ENCODE assay signal across 16 cellular contexts in the genomic region with DNA sequence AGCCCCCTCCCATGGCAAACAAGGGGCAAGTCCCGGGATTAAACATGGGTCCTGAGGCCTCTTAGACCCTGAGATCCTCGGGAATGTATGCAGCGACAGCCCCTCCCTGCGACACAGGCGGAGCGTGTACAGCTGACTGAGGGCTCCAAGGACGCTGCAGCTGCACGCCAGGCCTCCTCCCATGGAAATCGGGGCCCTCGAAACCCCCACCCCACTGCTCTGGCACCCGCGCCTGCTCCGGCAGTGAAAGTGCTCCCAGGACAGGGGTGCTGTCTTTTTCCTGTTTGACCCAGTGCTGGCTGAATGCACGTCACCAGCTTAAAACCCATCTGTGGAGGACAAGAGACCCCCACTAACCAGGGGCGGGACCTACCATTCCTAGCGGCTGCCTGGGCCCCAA.
A peak's percentile ranks its signal among the peaks of the same experiment; 100 is the strongest.
DNase-seq lines count a peak whose midpoint lies in the region; TF ChIP-seq lines count a peak whose summit lies in the region.
"Had no signal": no experiment of that assay in that cellular context is flagged by ENCODE, and none has a peak within 500 bp of the region (broad histone marks: within the 10 kb centered on the region; RNA-seq: fewer than 3 reads in every experiment).

No MANE protein-coding gene starts in this region.

- peak overlapping the region in 3 of 5 experiments; percentile 22 to 78 (median 27) for H3K27ac Mint-ChIP-seq in brain
- H3K27ac Mint-ChIP-seq in neural progenitor cell, result no peak overlapping the region

- H3K27me3 Mint-ChIP-seq in brain, result peaks cover 3% of the 10 kb centered on the region
- H3K27me3 Mint-ChIP-seq in neural progenitor cell (ENCODE audit: insufficient read depth, low read depth), result peaks cover 4% of the 10 kb centered on the region
- H3K27me3 Mint-ChIP-seq: CD4-positive, alpha-beta memory T cell had no signal

- H3K27ac ChIP-seq in HUES64 (ENCODE audit: low read depth, low read length) (no peak overlapping the region), neural progenitor cell (no peak overlapping the region), stomach smooth muscle (ENCODE audit: low read length) (peak overlapping the region; percentile 18), esophagus muscularis mucosa (replicated peaks in 1 of 4) (no peak overlapping the region)
- H3K27ac ChIP-seq: GM23248 had no signal

- H3K36me3 Mint-ChIP-seq in brain, result peaks cover 26% of the 10 kb centered on the region
- peaks cover 4% of the 10 kb centered on the region for H3K36me3 Mint-ChIP-seq in neural progenitor cell

- H3K9me3 Mint-ChIP-seq in brain (no peaks in the 10 kb centered on the region), neural progenitor cell (no peaks in the 10 kb centered on the region)

- no peak overlapping the region for H3K4me2 ChIP-seq in neural progenitor cell

- no peaks in the 10 kb centered on the region for H3K79me2 ChIP-seq in neural progenitor cell (ENCODE audit: low read depth)

- TF ChIP-seq EP300 in esophagus muscularis mucosa (IDR thresholded peaks at IDR 0.05), result no peak

- H3F3A ChIP-seq in neural progenitor cell (ENCODE audit: low read depth), result no peaks in the 10 kb centered on the region

- DNase-seq in neural progenitor cell (ENCODE audit: low spot score) (peak; percentile 33), NCI-H69 (lab: John Stamatoyannopoulos, UW) (no peak), EL (no peak), esophagus muscularis mucosa (ENCODE audit: extremely low spot score) (no peak), SW480 (ENCODE audit: low spot score) (no peak)
- DNase-seq: C1 segment of cervical spinal cord; Calu3; CD4-positive, alpha-beta memory T cell; COR-L47; DMS53; DMS79 treated with DMSO at 0.1 percent for 48 hours; GM23248 had no signal

- TF ChIP-seq CTCF in brain (conservative IDR thresholded peaks at IDR 0.05), result no peak
- no peak for TF ChIP-seq CTCF in neural progenitor cell (IDR thresholded peaks at IDR 0.05)
- TF ChIP-seq CTCF in esophagus muscularis mucosa (IDR thresholded peaks at IDR 0.05), result no peak

- H3K27me3 ChIP-seq in HUES64 (ENCODE audit: insufficient read depth, low read length) (no peaks in the 10 kb centered on the region), neural progenitor cell (no peaks in the 10 kb centered on the region), stomach smooth muscle (ENCODE audit: control insufficient read depth in 1 of 2, insufficient read depth in 2 of 2, low read length in 2 of 2) (no peaks in the 10 kb centered on the region), esophagus muscularis mucosa (no peaks in the 10 kb centered on the region)

- H3K4me1 Mint-ChIP-seq in brain (peaks cover 4% of the 10 kb centered on the region), neural progenitor cell (peaks cover 11% of the 10 kb centered on the region)

- peak overlapping the region; percentile 5; the same call in 1 of the 2 replicates for H3K9ac ChIP-seq in HUES64 (ENCODE audit: low read depth, low read length)
- no peak overlapping the region for H3K9ac ChIP-seq in neural progenitor cell
- no peak overlapping the region for H3K9ac ChIP-seq in stomach smooth muscle (ENCODE audit: low read length in 2 of 2)
- H3K9ac ChIP-seq: GM23248 had no signal

- H3K36me3 ChIP-seq in HUES64 (ENCODE audit: insufficient read depth, low read length) (0 out of 2 replicates have a peak, but pooled peaks cover 6% of the 10 kb centered on the region), neural progenitor cell (no peaks in the 10 kb centered on the region), stomach smooth muscle (ENCODE audit: control insufficient read depth in 2 of 2, insufficient read depth in 2 of 2, low read length in 2 of 2) (peaks cover 37 to 38% of the 10 kb centered on the region in 2 donors), esophagus muscularis mucosa (peaks cover 35 to 94% (median 85%) of the 10 kb centered on the region in 4 donors)
- H3K36me3 ChIP-seq: HAP-1 had no signal

- no peak for TF ChIP-seq POLR2A in esophagus muscularis mucosa (IDR thresholded peaks at IDR 0.05; ENCODE audit: low read depth)

- H3K4me3 Mint-ChIP-seq in brain (no peak overlapping the region), neural progenitor cell (no peak overlapping the region)
- H3K4me3 Mint-ChIP-seq: CD4-positive, alpha-beta memory T cell had no signal

- no peaks in the 10 kb centered on the region for H4K20me1 ChIP-seq in neural progenitor cell (ENCODE audit: low read depth)

- no peak overlapping the region for H2AFZ ChIP-seq in neural progenitor cell (replicated peaks)
- H2AFZ ChIP-seq: GM23248 had no signal

- WGBS in HUES64, result 94% methylated on average over 16 of the region's 16 CpGs
- 85% methylated on average over 11 of the region's 16 CpGs for WGBS in esophagus muscularis mucosa

- intact Hi-C loops in esophagus muscularis mucosa (cut with DNase I), result no loop called here

- H3K9me3 ChIP-seq in HUES64 (ENCODE audit: insufficient read depth, low read depth, low read length), result no peaks in the 10 kb centered on the region
- no peaks in the 10 kb centered on the region for H3K9me3 ChIP-seq in neural progenitor cell (ENCODE audit: low read depth)
- no peaks in the 10 kb centered on the region for H3K9me3 ChIP-seq in stomach smooth muscle (ENCODE audit: control insufficient read depth in 2 of 2, low read length in 2 of 2)
- no peaks in the 10 kb centered on the region for H3K9me3 ChIP-seq in esophagus muscularis mucosa
- H3K9me3 ChIP-seq: HAP-1 had no signal

- H3K4me3 ChIP-seq in HUES64 (ENCODE audit: low read length), result no peak overlapping the region
- no peak overlapping the region for H3K4me3 ChIP-seq in neural progenitor cell
- no peak overlapping the region for H3K4me3 ChIP-seq in stomach smooth muscle (ENCODE audit: low read length in 2 of 2)
- no peak overlapping the region for H3K4me3 ChIP-seq in esophagus muscularis mucosa
- H3K4me3 ChIP-seq: GM23248, HAP-1 had no signal

- no peaks in the 10 kb centered on the region for H3K4me1 ChIP-seq in HUES64 (ENCODE audit: insufficient read depth, low read length)
- peaks cover 10% of the 10 kb centered on the region for H3K4me1 ChIP-seq in neural progenitor cell
- peaks cover 13% of the 10 kb centered on the region for H3K4me1 ChIP-seq in stomach smooth muscle (ENCODE audit: control insufficient read depth, insufficient read depth, low read length)
- no peaks in the 10 kb centered on the region for H3K4me1 ChIP-seq in esophagus muscularis mucosa
